ENCODE assay signal across 17 cellular contexts in the genomic region with DNA sequence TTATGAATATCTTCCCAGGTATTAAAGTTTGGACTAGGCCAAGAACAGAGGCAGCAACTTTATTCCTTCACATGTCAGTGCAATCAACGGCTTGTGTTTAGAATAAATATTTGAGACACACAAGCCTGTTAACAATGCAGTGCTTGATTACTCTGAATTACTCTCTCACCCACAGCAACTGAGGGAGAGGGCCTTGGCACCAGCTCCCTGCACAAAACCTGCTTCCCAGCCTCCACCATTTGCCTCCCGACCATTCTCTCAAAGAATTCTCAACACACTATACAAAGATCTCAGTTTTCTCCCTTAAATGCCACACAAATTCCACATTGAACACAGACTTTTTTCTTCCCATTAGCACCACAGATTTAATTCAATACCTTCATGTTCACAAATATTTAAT.
DNase-seq lines count a peak whose midpoint lies in the region; ATAC-seq and TF ChIP-seq lines count a peak whose summit lies in the region.
"Had no signal": no experiment of that assay in that cellular context is flagged by ENCODE, and none has a peak within 500 bp of the region (broad histone marks: within the 10 kb centered on the region; RNA-seq: fewer than 3 reads in every experiment).

No MANE protein-coding gene starts in this region.

- H3K9me3 ChIP-seq in colonic mucosa (no peaks in the 10 kb centered on the region), lower lobe of right lung (no peaks in the 10 kb centered on the region), thyroid gland (no peaks in the 10 kb centered on the region), MM.1S (replicated peaks; ENCODE audit: insufficient read depth, low read length) (no peaks in the 10 kb centered on the region), MG63 (no peaks in the 10 kb centered on the region)
- H3K9me3 ChIP-seq: upper lobe of right lung had no signal

- H3F3A ChIP-seq in MM.1S (ENCODE audit: insufficient read depth, low read length), result no peaks in the 10 kb centered on the region

- no peak overlapping the region for H3K27ac ChIP-seq in colonic mucosa
- no peak overlapping the region for H3K27ac ChIP-seq in lower lobe of right lung
- H3K27ac ChIP-seq in thyroid gland, result peak overlapping the region; percentile 19 to 79 (median 73)
- no peak overlapping the region for H3K27ac ChIP-seq in MM.1S (ENCODE audit: low read length)
- H3K27ac ChIP-seq: upper lobe of right lung had no signal

- no peaks in the 10 kb centered on the region for H3K9me2 ChIP-seq in MM.1S (replicated peaks; ENCODE audit: insufficient read depth, low read length)

- H2AFZ ChIP-seq in MM.1S (ENCODE audit: low read length), result no peak overlapping the region

- ATAC-seq in lower lobe of right lung, result peak in 1 of 2 donors; percentile 33
- ATAC-seq: effector memory CD8-positive, alpha-beta T cell; GM12878; right cardiac atrium had no signal

- TF ChIP-seq POLR2A in thyroid gland (IDR thresholded peaks at IDR 0.05), result no peak

- intact Hi-C loops in colonic mucosa (cut with DNase I) (no loop called here), lower lobe of right lung (cut with DNase I) (no loop called here), thyroid gland (cut with DNase I) (loop anchor here (10.0 kb wide), 1 partner anchor 52 kb away; no protein-coding TSS in a partner anchor)

- H3K4me3 ChIP-seq in colonic mucosa (no peak overlapping the region), lower lobe of right lung (peak overlapping the region; percentile 35), thyroid gland (replicated peaks in 1 of 3) (peak overlapping the region in 1 of 3 donors; percentile 21), MM.1S (ENCODE audit: low read length) (no peak overlapping the region), MG63 (no peak overlapping the region)
- H3K4me3 ChIP-seq: GM12878 had no signal

- TF ChIP-seq CTCF in colonic mucosa (IDR thresholded peaks at IDR 0.05) (no peak), lower lobe of right lung (IDR thresholded peaks at IDR 0.05) (no peak), thyroid gland (IDR thresholded peaks at IDR 0.05) (no peak), MM.1S (IDR thresholded peaks at IDR 0.05; ENCODE audit: low read length) (no peak)

- no peaks in the 10 kb centered on the region for H4K20me1 ChIP-seq in MM.1S (ENCODE audit: insufficient read depth, low read length)

- H3K36me3 ChIP-seq in colonic mucosa, result no peaks in the 10 kb centered on the region
- H3K36me3 ChIP-seq in lower lobe of right lung, result no peaks in the 10 kb centered on the region
- H3K36me3 ChIP-seq in thyroid gland, result no peaks in the 10 kb centered on the region
- no peaks in the 10 kb centered on the region for H3K36me3 ChIP-seq in MM.1S (replicated peaks; ENCODE audit: insufficient read depth, low read length)
- H3K36me3 ChIP-seq in MG63, result no peaks in the 10 kb centered on the region
- H3K36me3 ChIP-seq: upper lobe of right lung had no signal

- H3K9ac ChIP-seq in colonic mucosa (ENCODE audit: low read depth in 2 of 2, low read length in 2 of 2) (peak overlapping the region; percentile 26 to 68), MM.1S (ENCODE audit: low read length) (no peak overlapping the region)

- H3K4me1 ChIP-seq in colonic mucosa (no peaks in the 10 kb centered on the region), lower lobe of right lung (no peaks in the 10 kb centered on the region), thyroid gland (peaks cover 26 to 42% of the 10 kb centered on the region in 2 donors), MM.1S (ENCODE audit: low read length) (no peaks in the 10 kb centered on the region)
- H3K4me1 ChIP-seq: upper lobe of right lung had no signal

- DNase-seq in DMS 273 (lab: John Stamatoyannopoulos, UW; ENCODE audit: unreplicated experiment) (peak; percentile 21), DMS 273 treated with DMSO at 0.1 percent for 48 hours (lab: John Stamatoyannopoulos, UW) (no peak), colonic mucosa (no peak), lower lobe of right lung (no peak), thyroid gland (no peak), MM.1S (no peak), COR-L47 (lab: John Stamatoyannopoulos, UW) (no peak), MG63 (no peak)
- DNase-seq: 8988T; activated naive CD4-positive, alpha-beta T cell treated with anti-CD3 and anti-CD28 coated beads, Interleukin-2, amount 10 ng/mL, durations not matched to agents 7 days and 5 days; effector memory CD8-positive, alpha-beta T cell; naive B cell; OCI-M1; right cardiac atrium; stimulated activated CD4-positive, alpha-beta T cell treated with anti-CD3 and anti-CD28 coated beads, Interleukin-4, amount 100 ng/mL, for 1 hour; upper lobe of right lung had no signal

- no peaks in the 10 kb centered on the region for H3K79me2 ChIP-seq in MM.1S (ENCODE audit: low read length)

- no peak overlapping the region for H3K4me2 ChIP-seq in MM.1S (ENCODE audit: low read depth, low read length)

- WGBS in thyroid gland, 2 donors, result 23 to 34% methylated on average over 2 of the region's 2 CpGs

- H3K27me3 ChIP-seq in colonic mucosa, result no peaks in the 10 kb centered on the region
- no peaks in the 10 kb centered on the region for H3K27me3 ChIP-seq in lower lobe of right lung (ENCODE audit: low read depth)
- no peaks in the 10 kb centered on the region for H3K27me3 ChIP-seq in thyroid gland
- H3K27me3 ChIP-seq in MM.1S (replicated peaks; ENCODE audit: insufficient read depth, low read length), result no peaks in the 10 kb centered on the region
- H3K27me3 ChIP-seq in MG63, result no peaks in the 10 kb centered on the region
- H3K27me3 ChIP-seq: upper lobe of right lung had no signal

Comparison
In these comparisons a context has a peak if more than half of its experiments do, and no peak if none do; other contexts are left out.
1. H3K27ac ChIP-seq: peak in thyroid gland (3 of 3); none in colonic mucosa (single experiment), lower lobe of right lung (single experiment) and MM.1S (single experiment).